In genomic region chr7:52723606-52724005, GRCh38 we compare ENCODE assay signal across 18 cellular contexts.
DNase-seq lines count a peak whose midpoint lies in the region; ATAC-seq and TF ChIP-seq lines count a peak whose summit lies in the region.
"Had no signal": no experiment of that assay in that cellular context is flagged by ENCODE, and none has a peak within 500 bp of the region (broad histone marks: within the 10 kb centered on the region; RNA-seq: fewer than 3 reads in every experiment).

No MANE protein-coding gene starts in this region.

- in situ Hi-C loops in astrocyte of the spinal cord (cut with HindIII; ENCODE audit: low sequenced_read_pairs): no loop called here

- H3K27ac ChIP-seq in A673 (ENCODE audit: low read depth, low read length, poor library complexity, severe bottlenecking): no peak overlapping the region
- H3K27ac ChIP-seq: A549 had no signal

- peak; percentile 49 for DNase-seq in H4 (ENCODE audit: low spot score)
- peak; percentile 48 for DNase-seq in LHCN-M2 (ENCODE audit: low read depth)
- DNase-seq in astrocyte of the spinal cord (ENCODE audit: low read depth, low spot score): peak; percentile 8
- DNase-seq in NOMO-1 treated with dmso at 0.1 percent for 144 hours (lab: John Stamatoyannopoulos, UW; ENCODE audit: unreplicated experiment): no peak
- DNase-seq in stimulated activated naive CD8-positive, alpha-beta T cell treated with anti-CD3 and anti-CD28 coated beads, Interleukin-15, Interleukin-2, amounts not matched to agents 100 U/mL and 50 U/mL, for 24 hours: no peak
- no peak for DNase-seq in A673 (ENCODE audit: low spot score)
- DNase-seq: 8988T; C1 segment of cervical spinal cord; Calu3; CD4-positive, alpha-beta memory T cell; COR-L47; DMS53; DMS79 treated with DMSO at 0.1 percent for 48 hours; GF-D8; HFFc6 had no signal

- TF ChIP-seq CTCF in astrocyte of the spinal cord (IDR thresholded peaks at IDR 0.05; ENCODE audit: low read depth, low read length) (no peak), A673 (conservative IDR thresholded peaks at IDR 0.05; ENCODE audit: low read depth, low read length) (no peak)

- no peaks in the 10 kb centered on the region for H3K27me3 ChIP-seq in A673 (replicated peaks; ENCODE audit: insufficient read depth, low read depth, low read length, poor library complexity)

- H3K36me3 ChIP-seq in A673 (ENCODE audit: insufficient read depth, low read length, poor library complexity, severe bottlenecking): no peaks in the 10 kb centered on the region
- H3K36me3 ChIP-seq: HAP-1 had no signal

- no TSS peak for BruUV-seq in A673 (replicated peaks; lab: Mats Ljungman, UMichigan)

- CTCF ChIA-PET in A673 (lab: Charles Lee): no interaction called here

- POLR2A ChIA-PET in A673 (lab: Charles Lee; ENCODE audit: low non-redundant PET): no interaction called here

- no peaks in the 10 kb centered on the region for H3K4me1 ChIP-seq in A673 (ENCODE audit: insufficient read depth, low read length, poor library complexity, severe bottlenecking)
- H3K4me1 ChIP-seq: A549, HAP-1 had no signal

- H3K9me3 ChIP-seq in A673 (ENCODE audit: low read depth, low read length, poor library complexity, severe bottlenecking): peaks cover 45% of the 10 kb centered on the region
- H3K9me3 ChIP-seq: A549, HAP-1 had no signal

- H3K4me3 ChIP-seq in astrocyte of the spinal cord (ENCODE audit: low read depth, low read length): no peak overlapping the region
- H3K4me3 ChIP-seq in A673 (ENCODE audit: low read depth, low read length, poor library complexity, severe bottlenecking): no peak overlapping the region
- H3K4me3 ChIP-seq: A549, GM23338, HAP-1 had no signal

- no peak for ATAC-seq in stimulated activated naive CD8-positive, alpha-beta T cell treated with anti-CD3 and anti-CD28 coated beads, Interleukin-15, Interleukin-2, amounts not matched to agents 100 U/mL and 50 U/mL, for 24 hours
- ATAC-seq: A549, GM23338 had no signal

- intact Hi-C loops in A673 (cut with micrococcal nuclease; ENCODE audit: unreplicated experiment): no loop called here

Comparison
In these comparisons a context has a peak if more than half of its experiments do, and no peak if none do; other contexts are left out.
1. DNase-seq: peak in H4 (single experiment), LHCN-M2 (single experiment) and astrocyte of the spinal cord (single experiment); none in NOMO-1 treated with dmso at 0.1 percent for 144 hours (single experiment), stimulated activated naive CD8-positive, alpha-beta T cell treated with anti-CD3 and anti-CD28 coated beads, Interleukin-15, Interleukin-2, amounts not matched to agents 100 U/mL and 50 U/mL, for 24 hours (single experiment) and A673 (single experiment).